Comparison of ENCODE assay signal across 34 cellular contexts in genomic region chr1:182682898-182683501, GRCh38. TPM values are rescaled to one million over a fixed set of nuclear protein-coding genes. Genes with fewer than 3 reads are reported as not detected.
"Had no signal": no experiment of that assay in that cellular context is flagged by ENCODE, and none has a peak within 500 bp of the region (broad histone marks: within the 10 kb centered on the region; RNA-seq: fewer than 3 reads in every experiment).

No MANE protein-coding gene starts in this region.

- H3K36me3 ChIP-seq: adrenal gland, esophagus muscularis mucosa, gastrocnemius medialis had no signal

- H3K9me3 Mint-ChIP-seq: activated CD4-positive, alpha-beta memory T cell treated with anti-CD3 and anti-CD28 coated beads for 36 hours; activated CD4-positive, alpha-beta T cell treated with anti-CD3 and anti-CD28 coated beads, Interleukin-2, amount 10 ng/mL, durations not matched to agents 24 days and 14 days; activated naive CD4-positive, alpha-beta T cell treated with anti-CD3 and anti-CD28 coated beads for 36 hours; activated naive CD4-positive, alpha-beta T cell treated with anti-CD3 and anti-CD28 coated beads, Interleukin-2, amount 50 U/mL, for 24 hours; activated naive CD8-positive, alpha-beta T cell treated with anti-CD3 and anti-CD28 coated beads for 36 hours; activated naive CD8-positive, alpha-beta T cell treated with anti-CD3 and anti-CD28 coated beads, Interleukin-2, amount 50 U/mL, for 24 hours; activated T-helper 1 cell treated with anti-CD3 and anti-CD28 coated beads, Interleukin-12 subunit alpha, Interleukin-12 subunit beta, Interleukin-2, Interleukin-4 antibody, amounts not matched to agents 30 ng/mL and 10 ng/mL and 1 ng/mL, durations not matched to agents 14 hours and 24 hours and 36 hours; activated T-helper 2 cell treated with anti-CD3 and anti-CD28 coated beads, Interferon-gamma antibody, Interleukin-2, Interleukin-4, amounts not matched to agents 10 μg/mL and 5 μg/mL and 100 μg/mL, durations not matched to agents 14 hours and 24 hours and 36 hours; effector memory CD8-positive, alpha-beta T cell had no signal

- H3K27ac ChIP-seq: adrenal gland, body of pancreas, esophagus muscularis mucosa, foreskin keratinocyte, gastrocnemius medialis had no signal

- H3K4me1 ChIP-seq: adrenal gland, foreskin keratinocyte, gastrocnemius medialis had no signal

- H3K4me3 ChIP-seq: adrenal gland, body of pancreas, esophagus muscularis mucosa, gastrocnemius medialis had no signal

- H3K27me3 ChIP-seq: adrenal gland, body of pancreas had no signal

- ATAC-seq: activated CD8-positive, alpha-beta memory T cell treated with anti-CD3 and anti-CD28 coated beads, Interleukin-2, amount 10 ng/mL, durations not matched to agents 7 days and 5 days; activated CD8-positive, alpha-beta T cell treated with anti-CD3 and anti-CD28 coated beads, Interleukin-2, amount 10 ng/mL, durations not matched to agents 7 days and 5 days; body of pancreas; effector memory CD8-positive, alpha-beta T cell; foreskin keratinocyte; gastrocnemius medialis had no signal

- H3K27ac Mint-ChIP-seq: activated CD4-positive, alpha-beta memory T cell treated with anti-CD3 and anti-CD28 coated beads for 36 hours; activated CD4-positive, alpha-beta T cell treated with anti-CD3 and anti-CD28 coated beads for 36 hours; activated CD4-positive, alpha-beta T cell treated with anti-CD3 and anti-CD28 coated beads, Interleukin-2, amount 10 ng/mL, durations not matched to agents 24 days and 14 days; activated CD8-positive, alpha-beta memory T cell treated with anti-CD3 and anti-CD28 coated beads, Interleukin-2, amount 10 ng/mL, durations not matched to agents 7 days and 5 days; activated CD8-positive, alpha-beta T cell treated with anti-CD3 and anti-CD28 coated beads, Interleukin-2, amount 10 ng/mL, durations not matched to agents 7 days and 5 days; activated naive CD4-positive, alpha-beta T cell treated with anti-CD3 and anti-CD28 coated beads for 36 hours; activated naive CD4-positive, alpha-beta T cell treated with anti-CD3 and anti-CD28 coated beads, Interleukin-2, amount 50 U/mL, for 24 hours; activated naive CD8-positive, alpha-beta T cell treated with anti-CD3 and anti-CD28 coated beads for 36 hours; activated naive CD8-positive, alpha-beta T cell treated with anti-CD3 and anti-CD28 coated beads, Interleukin-2, amount 50 U/mL, for 24 hours; activated T-helper 1 cell treated with anti-CD3 and anti-CD28 coated beads, Interleukin-12 subunit alpha, Interleukin-12 subunit beta, Interleukin-2, Interleukin-4 antibody, amounts not matched to agents 30 ng/mL and 10 ng/mL and 1 ng/mL, durations not matched to agents 14 hours and 24 hours and 36 hours; activated T-helper 2 cell treated with anti-CD3 and anti-CD28 coated beads, Interferon-gamma antibody, Interleukin-2, Interleukin-4, amounts not matched to agents 10 μg/mL and 5 μg/mL and 100 μg/mL, durations not matched to agents 14 hours and 24 hours and 36 hours; effector memory CD8-positive, alpha-beta T cell had no signal

- DNase-seq: activated CD4-positive, alpha-beta memory T cell treated with anti-CD3 and anti-CD28 coated beads for 36 hours; activated CD4-positive, alpha-beta T cell treated with anti-CD3 and anti-CD28 coated beads for 36 hours; activated CD4-positive, alpha-beta T cell treated with anti-CD3 and anti-CD28 coated beads, Interleukin-2, amount 10 ng/mL, durations not matched to agents 24 days and 14 days; activated CD4-positive, CD25-positive, alpha-beta regulatory T cell; activated CD4-positive, CD25-positive, alpha-beta regulatory T cell treated with anti-CD3 and anti-CD28 coated beads, Interleukin-2, amount 50 U/mL, for 72 hours; activated CD8-positive, alpha-beta memory T cell treated with anti-CD3 and anti-CD28 coated beads, Interleukin-2, amount 10 ng/mL, durations not matched to agents 7 days and 5 days; activated CD8-positive, alpha-beta memory T cell treated with anti-CD3 and anti-CD28 coated beads, Interleukin-2, amount 50 U/mL, for 4 hours; activated CD8-positive, alpha-beta T cell treated with anti-CD3 and anti-CD28 coated beads, Interleukin-2, amount 10 ng/mL, durations not matched to agents 7 days and 5 days; activated effector memory CD4-positive, alpha-beta T cell treated with anti-CD3 and anti-CD28 coated beads, Interleukin-2, amount 50 U/mL, for 16 hours; activated naive CD4-positive, alpha-beta T cell treated with anti-CD3 and anti-CD28 coated beads for 36 hours; activated naive CD8-positive, alpha-beta T cell treated with anti-CD3 and anti-CD28 coated beads for 36 hours; activated naive CD8-positive, alpha-beta T cell treated with anti-CD3 and anti-CD28 coated beads, Interleukin-2, amount 50 U/mL, for 24 hours; activated T-cell treated with anti-CD3 and anti-CD28 coated beads, Interleukin-2, amount 50 U/mL, for 1 hour; activated T-cell treated with anti-CD3 and anti-CD28 coated beads, Interleukin-2, amount 50 U/mL, for 48 hours; amygdala; aorta; body of pancreas; caudate nucleus; cortex of kidney; dermis blood vessel endothelial cell; effector CD4-positive, alpha-beta T cell; effector memory CD8-positive, alpha-beta T cell; erythroblast; foreskin keratinocyte; gastrocnemius medialis; glutamatergic neuron; T-helper 2 cell had no signal

- H3K36me3 Mint-ChIP-seq: activated CD4-positive, alpha-beta memory T cell treated with anti-CD3 and anti-CD28 coated beads for 36 hours; activated CD8-positive, alpha-beta memory T cell treated with anti-CD3 and anti-CD28 coated beads, Interleukin-2, amount 10 ng/mL, durations not matched to agents 7 days and 5 days; activated naive CD4-positive, alpha-beta T cell treated with anti-CD3 and anti-CD28 coated beads, Interleukin-2, amount 50 U/mL, for 24 hours; activated naive CD8-positive, alpha-beta T cell treated with anti-CD3 and anti-CD28 coated beads for 36 hours had no signal

- H3K4me3 Mint-ChIP-seq: activated CD4-positive, alpha-beta memory T cell treated with anti-CD3 and anti-CD28 coated beads for 36 hours; activated CD4-positive, alpha-beta T cell treated with anti-CD3 and anti-CD28 coated beads for 36 hours; activated CD4-positive, alpha-beta T cell treated with anti-CD3 and anti-CD28 coated beads, Interleukin-2, amount 10 ng/mL, durations not matched to agents 24 days and 14 days; activated CD8-positive, alpha-beta memory T cell treated with anti-CD3 and anti-CD28 coated beads, Interleukin-2, amount 10 ng/mL, durations not matched to agents 7 days and 5 days; activated CD8-positive, alpha-beta T cell treated with anti-CD3 and anti-CD28 coated beads, Interleukin-2, amount 10 ng/mL, durations not matched to agents 7 days and 5 days; activated naive CD4-positive, alpha-beta T cell treated with anti-CD3 and anti-CD28 coated beads for 36 hours; activated naive CD4-positive, alpha-beta T cell treated with anti-CD3 and anti-CD28 coated beads, Interleukin-2, amount 50 U/mL, for 24 hours; activated naive CD8-positive, alpha-beta T cell treated with anti-CD3 and anti-CD28 coated beads for 36 hours; activated naive CD8-positive, alpha-beta T cell treated with anti-CD3 and anti-CD28 coated beads, Interleukin-2, amount 50 U/mL, for 24 hours; activated T-helper 1 cell treated with anti-CD3 and anti-CD28 coated beads, Interleukin-12 subunit alpha, Interleukin-12 subunit beta, Interleukin-2, Interleukin-4 antibody, amounts not matched to agents 30 ng/mL and 10 ng/mL and 1 ng/mL, durations not matched to agents 14 hours and 24 hours and 36 hours; effector memory CD8-positive, alpha-beta T cell had no signal

- H3K9me3 ChIP-seq: adrenal gland, body of pancreas, esophagus muscularis mucosa, gastrocnemius medialis had no signal

- H3K4me1 Mint-ChIP-seq: activated CD4-positive, alpha-beta T cell treated with anti-CD3 and anti-CD28 coated beads for 36 hours; activated naive CD4-positive, alpha-beta T cell treated with anti-CD3 and anti-CD28 coated beads, Interleukin-2, amount 50 U/mL, for 24 hours had no signal

RNA-seq across cellular contexts. Expression of gene RGS8, which starts 1.4 kb away (rescaled TPM):
- total RNA-seq: activated CD4-positive, alpha-beta T cell treated with anti-CD3 and anti-CD28 coated beads for 36 hours; activated CD4-positive, alpha-beta T cell treated with anti-CD3 and anti-CD28 coated beads, Interleukin-2, amount 10 ng/mL, durations not matched to agents 24 days and 14 days; activated CD8-positive, alpha-beta memory T cell treated with anti-CD3 and anti-CD28 coated beads for 36 hours; activated CD8-positive, alpha-beta memory T cell treated with anti-CD3 and anti-CD28 coated beads, Interleukin-2, amount 10 ng/mL, durations not matched to agents 7 days and 5 days; activated CD8-positive, alpha-beta T cell treated with anti-CD3 and anti-CD28 coated beads, Interleukin-2, amount 10 ng/mL, durations not matched to agents 7 days and 5 days; activated naive CD4-positive, alpha-beta T cell treated with anti-CD3 and anti-CD28 coated beads for 36 hours; activated naive CD8-positive, alpha-beta T cell treated with anti-CD3 and anti-CD28 coated beads for 36 hours; activated T-helper 1 cell treated with anti-CD3 and anti-CD28 coated beads, Interleukin-12 subunit alpha, Interleukin-12 subunit beta, Interleukin-2, Interleukin-4 antibody, amounts not matched to agents 30 ng/mL and 10 ng/mL and 1 ng/mL, durations not matched to agents 14 hours and 24 hours and 36 hours; activated T-helper 2 cell treated with anti-CD3 and anti-CD28 coated beads, Interferon-gamma antibody, Interleukin-2, Interleukin-4, amounts not matched to agents 10 μg/mL and 5 μg/mL and 100 μg/mL, durations not matched to agents 14 hours and 24 hours and 36 hours; body of pancreas; dermis blood vessel endothelial cell; foreskin keratinocyte; gastrocnemius medialis; T-helper 1 cell treated with Interleukin-12 subunit alpha and Interleukin-12 subunit beta and Interleukin-4 antibody, amounts not matched to agents 30 ng/mL and 1 ng/mL, for 36 hours had no signal
